Comparison of ENCODE assay signal across 17 cellular contexts in genomic region chr9:76896035-76896434, GRCh38. TPM values are rescaled to one million over a fixed set of nuclear protein-coding genes. Genes with fewer than 3 reads are reported as not detected.
"Had no signal": no experiment of that assay in that cellular context is flagged by ENCODE, and none has a peak within 500 bp of the region (broad histone marks: within the 10 kb centered on the region; RNA-seq: fewer than 3 reads in every experiment).

No MANE protein-coding gene starts in this region.

- H3K27ac ChIP-seq: neutrophil, right atrium auricular region had no signal

- H3K9me3 ChIP-seq: heart left ventricle, neutrophil, right atrium auricular region had no signal

- H3K27me3 ChIP-seq: right atrium auricular region had no signal

- H3K4me3 ChIP-seq: heart left ventricle, right atrium auricular region had no signal

- FAIRE-seq: islet of Langerhans, small intestine had no signal

- ATAC-seq: activated T-helper 17 cell treated with anti-CD3 and anti-CD28 coated beads, Interleukin-2, amount 50 U/mL, for 72 hours; esophagus mucosa; heart left ventricle; naive thymus-derived CD4-positive, alpha-beta T cell; SK-N-SH treated with all-trans-retinoic acid at 6 μM for 48 hours; WTC11 had no signal

- H3K4me3 Mint-ChIP-seq: activated CD4-positive, alpha-beta T cell treated with anti-CD3 and anti-CD28 coated beads, Interleukin-2, amount 10 ng/mL, durations not matched to agents 24 days and 14 days; activated naive CD4-positive, alpha-beta T cell treated with anti-CD3 and anti-CD28 coated beads for 36 hours; activated T-helper 17 cell treated with anti-CD3 and anti-CD28 coated beads, Interleukin-2, amount 50 U/mL, for 72 hours; dendritic cell treated with granulocyte-macrophage colony-stimulating factor and Interleukin-4, amounts not matched to agents 40 ng/mL and 50 ng/mL, for 4 days; T-helper 1 cell treated with Interleukin-12 subunit alpha and Interleukin-12 subunit beta and Interleukin-4 antibody, amounts not matched to agents 30 μg/mL and 1 μg/mL, for 36 hours; WTC11 had no signal

- H3K27ac Mint-ChIP-seq: activated CD4-positive, alpha-beta T cell treated with anti-CD3 and anti-CD28 coated beads, Interleukin-2, amount 10 ng/mL, durations not matched to agents 24 days and 14 days; activated naive CD4-positive, alpha-beta T cell treated with anti-CD3 and anti-CD28 coated beads for 36 hours; activated T-helper 17 cell treated with anti-CD3 and anti-CD28 coated beads, Interleukin-2, amount 50 U/mL, for 72 hours; dendritic cell treated with granulocyte-macrophage colony-stimulating factor and Interleukin-4, amounts not matched to agents 40 ng/mL and 50 ng/mL, for 4 days; naive thymus-derived CD4-positive, alpha-beta T cell; T-helper 1 cell treated with Interleukin-12 subunit alpha and Interleukin-12 subunit beta and Interleukin-4 antibody, amounts not matched to agents 30 μg/mL and 1 μg/mL, for 36 hours; WTC11 had no signal

- H3K9me3 Mint-ChIP-seq: activated CD4-positive, alpha-beta T cell treated with anti-CD3 and anti-CD28 coated beads, Interleukin-2, amount 10 ng/mL, durations not matched to agents 24 days and 14 days; activated naive CD4-positive, alpha-beta T cell treated with anti-CD3 and anti-CD28 coated beads for 36 hours; activated T-helper 17 cell treated with anti-CD3 and anti-CD28 coated beads, Interleukin-2, amount 50 U/mL, for 72 hours; dendritic cell treated with granulocyte-macrophage colony-stimulating factor and Interleukin-4, amounts not matched to agents 40 ng/mL and 50 ng/mL, for 4 days; T-helper 1 cell treated with Interleukin-12 subunit alpha and Interleukin-12 subunit beta and Interleukin-4 antibody, amounts not matched to agents 30 μg/mL and 1 μg/mL, for 36 hours; WTC11 had no signal

- H3K36me3 ChIP-seq: heart left ventricle, neutrophil, right atrium auricular region had no signal

- H3K4me1 Mint-ChIP-seq: activated CD4-positive, alpha-beta T cell treated with anti-CD3 and anti-CD28 coated beads, Interleukin-2, amount 10 ng/mL, durations not matched to agents 24 days and 14 days; activated T-helper 17 cell treated with anti-CD3 and anti-CD28 coated beads, Interleukin-2, amount 50 U/mL, for 72 hours; naive thymus-derived CD4-positive, alpha-beta T cell had no signal

- DNase-seq: activated CD4-positive, alpha-beta T cell treated with anti-CD3 and anti-CD28 coated beads, Interleukin-2, amount 10 ng/mL, durations not matched to agents 24 days and 14 days; activated CD8-positive, alpha-beta memory T cell treated with anti-CD3 and anti-CD28 coated beads for 24 hours; activated naive CD4-positive, alpha-beta T cell treated with anti-CD3 and anti-CD28 coated beads for 36 hours; central memory CD4-positive, alpha-beta T cell; foreskin fibroblast; heart left ventricle; naive thymus-derived CD4-positive, alpha-beta T cell; small intestine had no signal

RNA-seq across cellular contexts. Expression of gene PRUNE2, which starts 9.9 kb away (rescaled TPM):
- polyA plus RNA-seq: naive thymus-derived CD4-positive, alpha-beta T cell had no signal
